In the genomic region with DNA sequence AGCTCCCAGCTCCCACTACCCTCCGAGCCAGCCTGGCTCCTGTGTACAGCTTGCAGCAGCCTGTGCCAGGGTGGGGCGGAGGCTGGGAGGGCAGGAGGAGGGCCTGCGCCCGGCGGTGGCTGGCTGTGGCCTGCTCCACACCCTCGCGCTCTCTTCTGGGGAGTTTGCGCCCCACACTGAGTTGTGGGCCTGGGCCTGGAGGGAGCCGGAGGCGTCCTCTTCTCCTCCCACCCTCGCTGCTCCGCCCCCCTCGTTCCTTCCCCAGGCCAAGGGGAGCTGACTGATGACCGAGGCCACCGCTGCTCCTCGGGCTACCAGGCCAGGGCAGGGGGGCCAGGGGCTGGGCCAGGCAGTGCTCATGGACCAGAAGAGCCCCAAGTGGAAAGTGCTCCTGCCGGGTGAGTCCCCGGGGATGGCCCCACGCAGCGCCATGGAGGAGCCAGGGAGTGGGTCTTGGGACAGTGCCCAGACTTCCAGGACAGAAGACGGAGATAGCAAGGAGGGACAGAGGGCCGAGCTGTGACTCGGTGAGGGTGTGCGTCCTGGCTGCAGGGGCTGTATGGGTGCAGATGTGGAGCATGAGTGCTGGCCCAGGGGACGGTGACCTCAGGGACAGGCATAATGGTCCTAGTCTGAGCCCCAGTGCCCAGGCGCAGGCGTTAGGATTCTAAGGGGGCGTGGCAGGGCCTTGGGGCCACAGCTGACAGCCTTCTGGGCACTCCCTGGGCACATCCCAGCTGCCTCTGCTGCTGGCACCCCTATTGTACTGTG, we compare ENCODE assay signal across 9 cellular contexts.
DNase-seq lines count a peak whose midpoint lies in the region; ATAC-seq and TF ChIP-seq lines count a peak whose summit lies in the region.
"Had no signal": no experiment of that assay in that cellular context is flagged by ENCODE, and none has a peak within 500 bp of the region (broad histone marks: within the 10 kb centered on the region; RNA-seq: fewer than 3 reads in every experiment).

No MANE protein-coding gene starts in this region.

- no peaks in the 10 kb centered on the region for H3K36me3 Mint-ChIP-seq in activated CD4-positive, alpha-beta T cell treated with anti-CD3 and anti-CD28 coated beads, Interleukin-2, amount 10 ng/mL, durations not matched to agents 7 days and 5 days (ENCODE audit: low read depth)

- H3K4me3 ChIP-seq in heart left ventricle, result peak overlapping the region in 1 of 12 donors; percentile 13
- H3K4me3 ChIP-seq in sigmoid colon, result peak overlapping the region; percentile 13 to 39 (median 35)

- peaks cover 0 to 29% (median 12%) of the 10 kb centered on the region in 12 donors for H3K4me1 ChIP-seq in heart left ventricle
- H3K4me1 ChIP-seq in sigmoid colon, result peaks cover 0 to 92% (median 70%) of the 10 kb centered on the region in 4 donors

- DNase-seq in CMK (ENCODE audit: low read depth), result peak; percentile 83
- no peak for DNase-seq in heart left ventricle
- peak; percentile 89 for DNase-seq in sigmoid colon
- DNase-seq in kidney tubule cell (ENCODE audit: low spot score), result no peak
- no peak for DNase-seq in activated CD4-positive, alpha-beta T cell treated with anti-CD3 and anti-CD28 coated beads, Interleukin-2, amount 10 ng/mL, durations not matched to agents 7 days and 5 days
- DNase-seq: activated CD8-positive, alpha-beta T cell treated with anti-CD3 and anti-CD28 coated beads for 36 hours had no signal

- POLR2A ChIA-PET in activated CD4-positive, alpha-beta T cell treated with anti-CD3 and anti-CD28 coated beads, Interleukin-2, amount 10 ng/mL, durations not matched to agents 7 days and 5 days (lab: Charles Lee), result no interaction called here

- intact Hi-C loops in heart left ventricle (cut with DNase I) (loop anchor here in 1 of 10 donors (5.0 kb wide), 1 partner anchor 241 kb away; the partner anchor contains the start of gene GSE1), sigmoid colon (cut with DNase I) (no loop called here)

- H3K36me3 ChIP-seq in heart left ventricle (no peaks in the 10 kb centered on the region), sigmoid colon (no peaks in the 10 kb centered on the region)

- peaks cover 10% of the 10 kb centered on the region for H3K4me1 Mint-ChIP-seq in activated CD4-positive, alpha-beta T cell treated with anti-CD3 and anti-CD28 coated beads, Interleukin-2, amount 10 ng/mL, durations not matched to agents 7 days and 5 days

- H3K27ac Mint-ChIP-seq in activated CD4-positive, alpha-beta T cell treated with anti-CD3 and anti-CD28 coated beads, Interleukin-2, amount 10 ng/mL, durations not matched to agents 7 days and 5 days, result no peak overlapping the region
- H3K27ac Mint-ChIP-seq: activated CD8-positive, alpha-beta T cell treated with anti-CD3 and anti-CD28 coated beads for 36 hours had no signal

- no peaks in the 10 kb centered on the region for H3K9me3 Mint-ChIP-seq in activated CD4-positive, alpha-beta T cell treated with anti-CD3 and anti-CD28 coated beads, Interleukin-2, amount 10 ng/mL, durations not matched to agents 7 days and 5 days
- H3K9me3 Mint-ChIP-seq: activated CD8-positive, alpha-beta T cell treated with anti-CD3 and anti-CD28 coated beads for 36 hours had no signal

- no peak for TF ChIP-seq CTCF in heart left ventricle (IDR thresholded peaks at IDR 0.05)
- TF ChIP-seq CTCF in sigmoid colon (IDR thresholded peaks at IDR 0.05), result no peak

- CTCF ChIA-PET in activated CD4-positive, alpha-beta T cell treated with anti-CD3 and anti-CD28 coated beads, Interleukin-2, amount 10 ng/mL, durations not matched to agents 7 days and 5 days (lab: Charles Lee), result interaction anchor here (0.8 to 1.1 kb wide), 2 partner anchors 9 to 23 kb away, joined by 3 read pairs; no protein-coding TSS in a partner anchor

- no peak for TF ChIP-seq POLR2A in heart left ventricle (IDR thresholded peaks at IDR 0.05)
- peak in 1 of 2 donors; percentile 56 for TF ChIP-seq POLR2A in sigmoid colon (IDR thresholded peaks at IDR 0.05)

- no peak overlapping the region for H3K4me3 Mint-ChIP-seq in activated CD4-positive, alpha-beta T cell treated with anti-CD3 and anti-CD28 coated beads, Interleukin-2, amount 10 ng/mL, durations not matched to agents 7 days and 5 days
- H3K4me3 Mint-ChIP-seq: activated CD8-positive, alpha-beta T cell treated with anti-CD3 and anti-CD28 coated beads for 36 hours had no signal

- peak; percentile 87 for ATAC-seq in SK-N-SH treated with all-trans-retinoic acid at 6 μM for 48 hours
- peak; percentile 22 to 46 (median 36) for ATAC-seq in heart left ventricle
- no peak for ATAC-seq in HG03565 (IDR thresholded peaks at IDR 0.05; ENCODE audit: unreplicated experiment)
- ATAC-seq in HG02759 (IDR thresholded peaks at IDR 0.05; ENCODE audit: unreplicated experiment), result no peak
- ATAC-seq: activated CD8-positive, alpha-beta T cell treated with anti-CD3 and anti-CD28 coated beads for 36 hours had no signal

- WGBS in heart left ventricle, 4 donors, result 64 to 69% (median 66%) methylated on average over 18 to 28 of the region's 28 CpGs
- 15 to 63% methylated on average over 28 of the region's 28 CpGs for WGBS in sigmoid colon, 2 donors

- H3K27me3 Mint-ChIP-seq in activated CD4-positive, alpha-beta T cell treated with anti-CD3 and anti-CD28 coated beads, Interleukin-2, amount 10 ng/mL, durations not matched to agents 7 days and 5 days, result no peaks in the 10 kb centered on the region
- H3K27me3 Mint-ChIP-seq: activated CD8-positive, alpha-beta T cell treated with anti-CD3 and anti-CD28 coated beads for 36 hours had no signal

- TF ChIP-seq EP300 in sigmoid colon (IDR thresholded peaks at IDR 0.05), result no peak

- H3K9me3 ChIP-seq in heart left ventricle (no peaks in the 10 kb centered on the region), sigmoid colon (no peaks in the 10 kb centered on the region)

- H3K27ac ChIP-seq in heart left ventricle (peak overlapping the region in 1 of 12 donors; percentile 82), sigmoid colon (peak overlapping the region; percentile 67 to 93 (median 82))

- H3K27me3 ChIP-seq in heart left ventricle, result no peaks in the 10 kb centered on the region
- H3K27me3 ChIP-seq in sigmoid colon, result no peaks in the 10 kb centered on the region

TF ChIP-seq in SK-N-SH treated with all-trans-retinoic acid at 6 μM for 48 hours, 23 proteins besides CTCF, POLR2A, EP300 and RAD21:
- TF ChIP-seq ZFP30 (CRISPR knock-in tag; IDR thresholded peaks at IDR 0.05) (no peak), OSR1 (CRISPR knock-in tag; IDR thresholded peaks at IDR 0.05) (no peak), ZFP3 (CRISPR knock-in tag; IDR thresholded peaks at IDR 0.05) (0 out of 2 replicates have a peak, but pooled peaks have one; percentile 11)

Comparison
In these comparisons a context has a peak if more than half of its experiments do, and no peak if none do; other contexts are left out.
1. DNase-seq: peak in CMK (single experiment) and sigmoid colon (single experiment); none in heart left ventricle (0 of 5), kidney tubule cell (single experiment) and activated CD4-positive, alpha-beta T cell treated with anti-CD3 and anti-CD28 coated beads, Interleukin-2, amount 10 ng/mL, durations not matched to agents 7 days and 5 days (single experiment).
2. ATAC-seq: peak in SK-N-SH treated with all-trans-retinoic acid at 6 μM for 48 hours (single experiment) and heart left ventricle (4 of 4); none in HG03565 (single experiment) and HG02759 (single experiment).